In genomic region chr19:15276620-15277019, GRCh38 we compare ENCODE assay signal across 11 cellular contexts. TPM values are rescaled to one million over a fixed set of nuclear protein-coding genes. Genes with fewer than 3 reads are reported as not detected.
A peak's percentile ranks its signal among the peaks of the same experiment; 100 is the strongest.
DNase-seq lines count a peak whose midpoint lies in the region; ATAC-seq and TF ChIP-seq lines count a peak whose summit lies in the region.
"Had no signal": no experiment of that assay in that cellular context is flagged by ENCODE, and none has a peak within 500 bp of the region (broad histone marks: within the 10 kb centered on the region; RNA-seq: fewer than 3 reads in every experiment).

No MANE protein-coding gene starts in this region.

- peaks cover 12% of the 10 kb centered on the region for H3K36me3 Mint-ChIP-seq in CD4-positive, CD25-positive, alpha-beta regulatory T cell
- H3K36me3 Mint-ChIP-seq in neural crest cell (ENCODE audit: low read depth), result peaks cover 6% of the 10 kb centered on the region

- peak overlapping the region; percentile 25 for H3K9ac ChIP-seq in HUES6 (ENCODE audit: low read length)

- no peak for DNase-seq in CD4-positive, CD25-positive, alpha-beta regulatory T cell
- DNase-seq in coronary artery (ENCODE audit: low spot score) (no peak), neural crest cell (ENCODE audit: low read depth, low spot score) (no peak), SKM-1 (lab: John Stamatoyannopoulos, UW; ENCODE audit: unreplicated experiment) (no peak), NCI-H1105 treated with DMSO at 0.1 percent for 48 hours (lab: John Stamatoyannopoulos, UW) (no peak)
- DNase-seq: NCI-H510A had no signal

- no peaks in the 10 kb centered on the region for H3K27me3 Mint-ChIP-seq in CD4-positive, CD25-positive, alpha-beta regulatory T cell
- no peaks in the 10 kb centered on the region for H3K27me3 Mint-ChIP-seq in neural crest cell (ENCODE audit: low read depth)

- no peaks in the 10 kb centered on the region for H3K9me3 ChIP-seq in CD4-positive, CD25-positive, alpha-beta regulatory T cell (ENCODE audit: control insufficient read depth in 2 of 2, low read length in 2 of 2)
- no peaks in the 10 kb centered on the region for H3K9me3 ChIP-seq in HUES6 (ENCODE audit: control insufficient read depth, insufficient read depth, low read depth, low read length)

- peak overlapping the region; percentile 52 to 87 (median 69) for H3K27ac Mint-ChIP-seq in CD4-positive, CD25-positive, alpha-beta regulatory T cell
- no peak overlapping the region for H3K27ac Mint-ChIP-seq in neural crest cell (ENCODE audit: unreplicated experiment)

- H3K9me3 Mint-ChIP-seq in CD4-positive, CD25-positive, alpha-beta regulatory T cell, result no peaks in the 10 kb centered on the region
- no peaks in the 10 kb centered on the region for H3K9me3 Mint-ChIP-seq in neural crest cell

- peaks cover 25% of the 10 kb centered on the region for H3K36me3 ChIP-seq in CD4-positive, CD25-positive, alpha-beta regulatory T cell (ENCODE audit: control insufficient read depth, insufficient read depth, low read length)
- H3K36me3 ChIP-seq in HUES6 (ENCODE audit: control insufficient read depth, insufficient read depth, low read length), result peaks cover 25% of the 10 kb centered on the region

- peaks cover 4 to 92% (median 44%) of the 10 kb centered on the region in 4 donors for H3K4me1 Mint-ChIP-seq in CD4-positive, CD25-positive, alpha-beta regulatory T cell
- H3K4me1 Mint-ChIP-seq in neural crest cell, result peaks cover 40% of the 10 kb centered on the region

- TF ChIP-seq CTCF in coronary artery (IDR thresholded peaks at IDR 0.05) (no peak), neural crest cell (conservative IDR thresholded peaks at IDR 0.05) (no peak)

- ATAC-seq in CD4-positive, CD25-positive, alpha-beta regulatory T cell (ENCODE audit: low read depth in 2 of 2), result no peak
- no peak for ATAC-seq in GM19467 (IDR thresholded peaks at IDR 0.05; ENCODE audit: unreplicated experiment)
- ATAC-seq in GM18519 (IDR thresholded peaks at IDR 0.05; ENCODE audit: low FRiP score, unreplicated experiment), result no peak

- H3K27ac ChIP-seq in CD4-positive, CD25-positive, alpha-beta regulatory T cell (ENCODE audit: insufficient read depth, low read length, poor library complexity, severe bottlenecking), result no peak overlapping the region
- H3K27ac ChIP-seq in HUES6 (ENCODE audit: low read depth, low read length) (peak overlapping the region; percentile 56; the same call in 1 of the 2 replicates), coronary artery (peak overlapping the region in 1 of 2 donors; percentile 15)

- no peaks in the 10 kb centered on the region for H3K27me3 ChIP-seq in CD4-positive, CD25-positive, alpha-beta regulatory T cell (ENCODE audit: control insufficient read depth, insufficient read depth, low read length)
- H3K27me3 ChIP-seq in HUES6 (ENCODE audit: control insufficient read depth, insufficient read depth, low read length), result no peaks in the 10 kb centered on the region

- peaks cover 56% of the 10 kb centered on the region for H3K4me1 ChIP-seq in CD4-positive, CD25-positive, alpha-beta regulatory T cell (ENCODE audit: control insufficient read depth, insufficient read depth, low read length, poor library complexity, severe bottlenecking)
- peaks cover 31% of the 10 kb centered on the region for H3K4me1 ChIP-seq in HUES6 (ENCODE audit: control insufficient read depth, insufficient read depth, low read length)

- no peak overlapping the region for H3K4me3 ChIP-seq in CD4-positive, CD25-positive, alpha-beta regulatory T cell (ENCODE audit: low read depth, low read length)
- H3K4me3 ChIP-seq in HUES6 (ENCODE audit: low read depth, low read length), result no peak overlapping the region
- peak overlapping the region; percentile 11 for H3K4me3 ChIP-seq in coronary artery
- H3K4me3 ChIP-seq: lung had no signal

- peak overlapping the region in 2 of 4 donors; percentile 16 to 44 for H3K4me3 Mint-ChIP-seq in CD4-positive, CD25-positive, alpha-beta regulatory T cell
- H3K4me3 Mint-ChIP-seq in neural crest cell, result peak overlapping the region; percentile 1

RNA-seq across cellular contexts. Expression of gene EPHX3, which starts 44.4 kb away (rescaled TPM):
- 0.22 TPM for total RNA-seq in CD4-positive, CD25-positive, alpha-beta regulatory T cell
- polyA plus RNA-seq in CD4-positive, CD25-positive, alpha-beta regulatory T cell, result not detected
- 1.0 and 1.1 TPM in 2 replicates for total RNA-seq in neural crest cell
- total RNA-seq: SK-MEL-5 had no signal

RNA-seq across cellular contexts. Expression of gene BRD4, which starts 55.7 kb away (rescaled TPM):
- total RNA-seq in CD4-positive, CD25-positive, alpha-beta regulatory T cell, result 168 TPM
- 10 to 100 TPM in 1 of 4 donors, 1 to 10 TPM in 3; 6.6 to 12.4 (median 9.3) TPM for polyA plus RNA-seq in CD4-positive, CD25-positive, alpha-beta regulatory T cell
- 152 and 158 TPM in 2 replicates for total RNA-seq in neural crest cell
